In genomic region chr19:4172861-4173473, GRCh38 we compare ENCODE assay signal across 8 cellular contexts. TPM values are rescaled to one million over a fixed set of nuclear protein-coding genes. Genes with fewer than 3 reads are reported as not detected.
DNase-seq lines count a peak whose midpoint lies in the region; ATAC-seq and TF ChIP-seq lines count a peak whose summit lies in the region.

No MANE protein-coding gene starts in this region.

- peak; percentile 15 for DNase-seq in DMS79 treated with DMSO at 0.1 percent for 48 hours (lab: John Stamatoyannopoulos, UW)
- no peak for DNase-seq in DMS79 (lab: John Stamatoyannopoulos, UW)
- DNase-seq in T-helper 22 cell (ENCODE audit: low read depth): peak; percentile 20
- DNase-seq in amniotic epithelial cell (ENCODE audit: low read depth): peak; percentile 10
- DNase-seq in left lung: peak; percentile 40 to 89
- DNase-seq in stimulated activated CD8-positive, alpha-beta memory T cell treated with anti-CD3 and anti-CD28 coated beads, Interleukin-15, amount 100 ng/mL, for 1 hour (ENCODE audit: low read depth): peak; percentile 32
- no peak for DNase-seq in cerebellum (ENCODE audit: low spot score)
- DNase-seq in GOT3 (lab: John Stamatoyannopoulos, UW): no peak

- peaks cover 0 to 37% of the 10 kb centered on the region in 2 donors for H3K27me3 ChIP-seq in left lung

- intact Hi-C loops in left lung (cut with DNase I): no loop called here

- no peak for TF ChIP-seq CTCF in left lung (IDR thresholded peaks at IDR 0.05)

- peaks cover 0 to 41% of the 10 kb centered on the region in 2 donors for H3K36me3 ChIP-seq in left lung

- peak; percentile 93 for ATAC-seq in left lung

- no peak overlapping the region for H3K27ac ChIP-seq in left lung

- H3K4me3 ChIP-seq in left lung: no peak overlapping the region

- peaks cover 0 to 5% of the 10 kb centered on the region in 2 donors for H3K4me1 ChIP-seq in left lung

- H3K9me3 ChIP-seq in left lung: no peaks in the 10 kb centered on the region

RNA-seq across cellular contexts. Expression of gene SIRT6, which starts 9.4 kb away (rescaled TPM):
- 10 to 100 TPM; 20.8 to 21.9 TPM for total RNA-seq in left lung
- 7.9 TPM for total RNA-seq in cerebellum

RNA-seq across cellular contexts. Expression of gene ANKRD24, which starts 9.5 kb away (rescaled TPM):
- total RNA-seq in left lung (1 to 10 TPM in 1 of 2 donors, under 1 TPM in 1; 0.58 to 2.1 TPM), cerebellum (1.7 TPM)

RNA-seq across cellular contexts. Expression of gene CREB3L3, which starts 19.5 kb away (rescaled TPM):
- total RNA-seq in left lung (not detected), cerebellum (not detected)

RNA-seq across cellular contexts. Expression of gene MAP2K2, which starts 49.0 kb away (rescaled TPM):
- total RNA-seq in left lung: 100 to 1,000 TPM; 129 to 143 TPM
- total RNA-seq in cerebellum: 51.0 TPM

RNA-seq across cellular contexts. Expression of gene EBI3, which starts 56.4 kb away (rescaled TPM):
- total RNA-seq in left lung (1 to 10 TPM; 1.5 to 6.0 TPM), cerebellum (0.36 TPM)

Comparison
In these comparisons a context has a peak if more than half of its experiments do, and no peak if none do; other contexts are left out.
1. DNase-seq: peak in DMS79 treated with DMSO at 0.1 percent for 48 hours (single experiment), T-helper 22 cell (single experiment), amniotic epithelial cell (single experiment), left lung (2 of 2) and stimulated activated CD8-positive, alpha-beta memory T cell treated with anti-CD3 and anti-CD28 coated beads, Interleukin-15, amount 100 ng/mL, for 1 hour (single experiment); none in DMS79 (single experiment), cerebellum (single experiment) and GOT3 (single experiment).